In the genomic region with DNA sequence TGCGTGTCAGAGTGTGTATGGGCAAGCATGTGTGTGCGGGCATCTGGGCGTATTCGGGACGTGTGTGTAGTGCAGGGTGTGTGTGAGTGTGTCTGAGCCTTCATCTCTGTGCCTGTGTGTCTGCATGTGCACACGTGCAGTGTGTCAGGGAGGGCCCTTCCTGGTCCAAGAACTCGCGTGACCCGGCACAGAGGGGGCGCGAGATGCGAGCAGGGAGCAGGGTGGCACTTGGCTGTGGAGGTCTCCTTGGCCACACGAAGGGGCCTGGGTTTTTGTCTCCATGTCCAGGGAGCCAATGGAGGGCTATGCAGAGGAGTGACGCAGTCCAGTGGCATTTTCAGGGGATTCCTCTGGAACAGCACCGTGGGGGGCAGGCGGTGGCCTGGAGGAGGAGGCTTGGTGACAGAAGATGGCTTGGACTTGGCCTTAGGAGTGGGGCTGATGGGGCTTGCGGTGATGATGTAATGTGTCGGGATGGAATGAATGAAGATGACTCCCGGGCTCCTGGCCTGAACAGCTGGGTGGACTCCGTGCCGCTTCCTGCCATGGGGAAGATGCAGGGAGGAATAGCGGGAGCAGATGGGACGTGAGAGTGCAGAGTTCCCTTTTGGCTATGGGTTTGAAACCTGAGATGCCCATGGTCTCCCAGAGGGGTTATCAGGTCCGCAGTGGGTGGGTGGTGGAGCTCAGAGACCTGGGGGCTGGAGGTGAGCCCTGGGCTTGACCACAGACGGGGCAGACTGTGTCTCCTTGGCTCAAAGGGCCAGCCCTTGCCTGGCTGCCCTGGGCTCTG, we compare ENCODE assay signal across 23 cellular contexts.
DNase-seq lines count a peak whose midpoint lies in the region; ATAC-seq, FAIRE-seq and TF ChIP-seq lines count a peak whose summit lies in the region.
"Had no signal": no experiment of that assay in that cellular context is flagged by ENCODE, and none has a peak within 500 bp of the region (broad histone marks: within the 10 kb centered on the region; RNA-seq: fewer than 3 reads in every experiment).

No MANE protein-coding gene starts in this region.

- H3K27ac ChIP-seq in H1 (ENCODE audit: low read depth, low read length) (no peak overlapping the region), left lung (no peak overlapping the region)
- H3K27ac ChIP-seq: BLaER1 treated with 17β-estradiol and CSF1 and Interleukin-3, amounts not matched to agents 10 nM and 100 nM; brain microvascular endothelial cell; esophagus muscularis mucosa; gastroesophageal sphincter; HL-60; right lobe of liver; SJSA1; upper lobe of left lung had no signal

- H3K4me1 Mint-ChIP-seq in nephron progenitor cell, result peaks cover 30% of the 10 kb centered on the region
- H3K4me1 Mint-ChIP-seq: activated CD4-positive, alpha-beta T cell treated with anti-CD3 and anti-CD28 coated beads, Interleukin-2, amount 10 ng/mL, durations not matched to agents 7 days and 5 days had no signal

- TF ChIP-seq EP300 in H1 (IDR thresholded peaks at IDR 0.05; ENCODE audit: borderline replicate concordance in 1 of 2, low read depth in 2 of 2, low read length in 2 of 2), result no peak

- peak overlapping the region; percentile 61; the same call in 1 of the 2 replicates for H2BK15ac ChIP-seq in H1 (ENCODE audit: low read length)

- H2AK5ac ChIP-seq in H1 (ENCODE audit: low read depth, low read length), result peak overlapping the region; percentile 98

- peaks cover 1% of the 10 kb centered on the region; the same call in 1 of the 2 replicates for H3K23me2 ChIP-seq in H1 (ENCODE audit: low read depth, low read length)

- H3K9me3 ChIP-seq in H1 (ENCODE audit: insufficient read depth in 2 of 2, low read depth in 1 of 2, low read length in 1 of 2), result no peaks in the 10 kb centered on the region
- no peaks in the 10 kb centered on the region for H3K9me3 ChIP-seq in left lung
- H3K9me3 ChIP-seq: BLaER1 treated with 17β-estradiol and CSF1 and Interleukin-3, amounts not matched to agents 10 nM and 100 nM; Caco-2; esophagus muscularis mucosa; gastroesophageal sphincter; HAP-1; right lobe of liver; SJSA1; upper lobe of left lung had no signal

- 86% methylated on average over 25 of the region's 25 CpGs; no CpG with 5 or more reads in 1 of the 2 experiments for WGBS in H1 (ENCODE audit: extremely low coverage in 1 of 2, insufficient coverage in 1 of 2, insufficient read length in 1 of 2, insufficient replicate concordance in 2 of 2, low coverage in 1 of 2, low lambda C conversion rate in 2 of 2, missing lambda C conversion rate in 1 of 2), 2 experiments

- no peak for TF ChIP-seq RAD21 in H1 (IDR thresholded peaks at IDR 0.05 in 1 of 2, conservative IDR thresholded peaks at IDR 0.05 in 1 of 2; ENCODE audit: low read depth in 2 of 2, low read length in 2 of 2)

- H3K18ac ChIP-seq in H1 (ENCODE audit: extremely low read depth, low read length), result no peak overlapping the region; the same call in none of the 2 replicates

- no peaks in the 10 kb centered on the region for H3K9me3 Mint-ChIP-seq in nephron progenitor cell
- H3K9me3 Mint-ChIP-seq: activated CD4-positive, alpha-beta T cell treated with anti-CD3 and anti-CD28 coated beads, Interleukin-2, amount 10 ng/mL, durations not matched to agents 7 days and 5 days had no signal

- H4K5ac ChIP-seq in H1 (ENCODE audit: insufficient read length, low read depth, low read length), result no peak overlapping the region

- H3K4me2 ChIP-seq in H1 (ENCODE audit: insufficient read depth in 1 of 2, low read depth in 2 of 2, low read length in 2 of 2), result no peak overlapping the region
- H3K4me2 ChIP-seq: BLaER1 treated with 17β-estradiol and CSF1 and Interleukin-3, amounts not matched to agents 10 nM and 100 nM had no signal

- peaks cover 0 to 4% of the 10 kb centered on the region in 2 experiments for H4K20me1 ChIP-seq in H1 (replicated peaks in 1 of 2; ENCODE audit: control insufficient read depth in 1 of 2, insufficient read depth in 2 of 2, low read length in 2 of 2)
- H4K20me1 ChIP-seq: BLaER1 treated with 17β-estradiol and CSF1 and Interleukin-3, amounts not matched to agents 10 nM and 100 nM had no signal

- no peak overlapping the region for H3K56ac ChIP-seq in H1 (replicated peaks; ENCODE audit: insufficient read length, low read depth, low read length)

- H3K27ac Mint-ChIP-seq in nephron progenitor cell, result peak overlapping the region; percentile 16
- H3K27ac Mint-ChIP-seq: activated CD4-positive, alpha-beta T cell treated with anti-CD3 and anti-CD28 coated beads, Interleukin-2, amount 10 ng/mL, durations not matched to agents 7 days and 5 days had no signal

- H3K27me3 ChIP-seq in H1 (replicated peaks in 1 of 4; ENCODE audit: control insufficient read depth in 3 of 4, extremely low read depth in 1 of 4, insufficient read depth in 3 of 4, low read length in 3 of 4), result no peaks in the 10 kb centered on the region
- peaks cover 0 to 25% of the 10 kb centered on the region in 2 donors for H3K27me3 ChIP-seq in left lung
- H3K27me3 ChIP-seq: BLaER1 treated with 17β-estradiol and CSF1 and Interleukin-3, amounts not matched to agents 10 nM and 100 nM; brain microvascular endothelial cell; right lobe of liver had no signal

- intact Hi-C loops in left lung (cut with DNase I), result no loop called here

- peak overlapping the region; percentile 78 for H2BK5ac ChIP-seq in H1 (ENCODE audit: low read depth, low read length)

- no peak overlapping the region for H3K14ac ChIP-seq in H1 (ENCODE audit: insufficient read length)

- peak overlapping the region; percentile 35; the same call in 1 of the 2 replicates for H4K8ac ChIP-seq in H1 (ENCODE audit: extremely low read depth, insufficient read depth, low read length)

- POLR2A ChIA-PET in H1 (lab: Charles Lee; ENCODE audit: partially characterized antibody), result interaction anchor here (0.6 to 0.9 kb wide), 2 partner anchors 8 to 42 kb away, joined by 3 read pairs; no protein-coding TSS in a partner anchor

- no peak overlapping the region for H2BK120ac ChIP-seq in H1 (replicated peaks; ENCODE audit: low read depth, low read length)

- no peak overlapping the region for H3K4me3 Mint-ChIP-seq in nephron progenitor cell
- H3K4me3 Mint-ChIP-seq: activated CD4-positive, alpha-beta T cell treated with anti-CD3 and anti-CD28 coated beads, Interleukin-2, amount 10 ng/mL, durations not matched to agents 7 days and 5 days had no signal

- DNase-seq in EL, result peak; percentile 8
- peak; percentile 98 for DNase-seq in NCI-H2171 treated with DMSO at 0.1 percent for 48 hours (lab: John Stamatoyannopoulos, UW)
- no peak for DNase-seq in H1 (ENCODE audit: low read depth in 1 of 2, low spot score in 2 of 2)
- peak; percentile 36 for DNase-seq in nephron progenitor cell
- no peak for DNase-seq in superior temporal gyrus (ENCODE audit: extremely low spot score)
- no peak for DNase-seq in left lung
- no peak for DNase-seq in DMS153 treated with DMSO at 0.1 percent for 48 hours (lab: John Stamatoyannopoulos, UW; ENCODE audit: unreplicated experiment)
- DNase-seq: activated CD4-positive, alpha-beta T cell treated with anti-CD3 and anti-CD28 coated beads, Interleukin-2, amount 10 ng/mL, durations not matched to agents 7 days and 5 days; brain microvascular endothelial cell; Caco-2; effector memory CD4-positive, alpha-beta T cell; NCI-H1436 treated with DMSO at 0.1 percent for 48 hours; NK-92 treated with Interleukin-12 subunit alpha and Interleukin-12 subunit beta, amount 100 ng/mL, for 24 hours; right lobe of liver had no signal

- H4K91ac ChIP-seq in H1 (replicated peaks; ENCODE audit: insufficient read length, low read length), result peak overlapping the region; percentile 37

- no peaks in the 10 kb centered on the region for H3K79me2 ChIP-seq in H1 (ENCODE audit: control insufficient read depth in 1 of 2, insufficient read depth in 2 of 2, low read length in 2 of 2)

- no peaks in the 10 kb centered on the region for H3K36me3 Mint-ChIP-seq in nephron progenitor cell (ENCODE audit: low read depth)

- H3K79me1 ChIP-seq in H1 (ENCODE audit: low read depth, low read length), result 0 out of 2 replicates have a peak, but pooled peaks cover 3% of the 10 kb centered on the region

- no peak overlapping the region for H3K4ac ChIP-seq in H1 (replicated peaks; ENCODE audit: insufficient read length, low read depth, low read length)

- H2AFZ ChIP-seq in H1 (ENCODE audit: low read length), result no peak overlapping the region

- FAIRE-seq in H1 (lab: Jason Lieb, UNC), result no peak

- H3K4me1 ChIP-seq in H1 (replicated peaks in 1 of 4; ENCODE audit: control insufficient read depth in 3 of 4, insufficient read depth in 4 of 4, low read length in 3 of 4) (peaks cover 0 to 14% (median 10%) of the 10 kb centered on the region in 4 experiments; a peak in 6 of 7 replicates), left lung (no peaks in the 10 kb centered on the region)
- H3K4me1 ChIP-seq: BLaER1 treated with 17β-estradiol and CSF1 and Interleukin-3, amounts not matched to agents 10 nM and 100 nM; Caco-2; esophagus muscularis mucosa; gastroesophageal sphincter; HAP-1; right lobe of liver; SJSA1; upper lobe of left lung had no signal

- CTCF ChIA-PET in H1 (lab: Charles Lee; ENCODE audit: partially characterized antibody), result interaction anchor here (1.3 kb wide), 2 partner anchors 38 to 42 kb away, joined by 3 to 4 read pairs; no protein-coding TSS in a partner anchor

- no peaks in the 10 kb centered on the region for H3K36me3 ChIP-seq in H1 (ENCODE audit: control insufficient read depth in 2 of 4, insufficient read depth in 4 of 4, low read length in 3 of 4)
- H3K36me3 ChIP-seq in left lung, result no peaks in the 10 kb centered on the region
- H3K36me3 ChIP-seq: BLaER1 treated with 17β-estradiol and CSF1 and Interleukin-3, amounts not matched to agents 10 nM and 100 nM; brain microvascular endothelial cell; esophagus muscularis mucosa; gastroesophageal sphincter; HAP-1; right lobe of liver; SJSA1; upper lobe of left lung had no signal

- ATAC-seq in left lung (no peak), GM21717 (IDR thresholded peaks at IDR 0.05; ENCODE audit: unreplicated experiment) (no peak)
- ATAC-seq: gastroesophageal sphincter, Panc1 had no signal

- H3K4me3 ChIP-seq in H1 (ENCODE audit: extremely low read depth in 1 of 4, insufficient read depth in 2 of 4, low read depth in 3 of 4, low read length in 4 of 4) (no peak overlapping the region), left lung (no peak overlapping the region)
- H3K4me3 ChIP-seq: BLaER1 treated with 17β-estradiol and CSF1 and Interleukin-3, amounts not matched to agents 10 nM and 100 nM; esophagus muscularis mucosa; gastroesophageal sphincter; HAP-1; right lobe of liver; SJSA1; upper lobe of left lung had no signal

- no peak overlapping the region for H3K23ac ChIP-seq in H1 (ENCODE audit: insufficient read length)

- H3K27me3 Mint-ChIP-seq in nephron progenitor cell (ENCODE audit: low read depth, poor library complexity), result peaks cover 26% of the 10 kb centered on the region
- H3K27me3 Mint-ChIP-seq: activated CD4-positive, alpha-beta T cell treated with anti-CD3 and anti-CD28 coated beads, Interleukin-2, amount 10 ng/mL, durations not matched to agents 7 days and 5 days had no signal

- H2BK20ac ChIP-seq in H1 (ENCODE audit: low read length), result 0 out of 2 replicates have a peak overlapping the region, but pooled peaks have one; percentile 18

- no peak for TF ChIP-seq CTCF in H1 (IDR thresholded peaks at IDR 0.05; ENCODE audit: control extremely low read depth in 1 of 3, insufficient read depth in 1 of 3, low read depth in 1 of 3, low read length in 3 of 3)
- no peak for TF ChIP-seq CTCF in nephron progenitor cell (IDR thresholded peaks at IDR 0.05)
- no peak for TF ChIP-seq CTCF in left lung (IDR thresholded peaks at IDR 0.05)

- peak overlapping the region in 1 of 4 experiments; percentile 47; a peak in 1 of 7 replicates for H3K9ac ChIP-seq in H1 (replicated peaks in 1 of 4; ENCODE audit: extremely low read depth in 1 of 4, low read depth in 3 of 4, low read length in 3 of 4)
- H3K9ac ChIP-seq: BLaER1 treated with 17β-estradiol and CSF1 and Interleukin-3, amounts not matched to agents 10 nM and 100 nM had no signal

- H2BK12ac ChIP-seq in H1 (ENCODE audit: low read depth, low read length), result peak overlapping the region; percentile 87; the same call in 1 of the 2 replicates

- no peak for TF ChIP-seq POLR2A in H1 (IDR thresholded peaks at IDR 0.05; ENCODE audit: control extremely low read depth in 1 of 2, low read depth in 2 of 2, low read length in 2 of 2)

Comparison
In these comparisons a context has a peak if more than half of its experiments do, and no peak if none do; other contexts are left out.
1. DNase-seq: peak in EL (single experiment), NCI-H2171 treated with DMSO at 0.1 percent for 48 hours (single experiment) and nephron progenitor cell (single experiment); none in H1 (0 of 2), superior temporal gyrus (single experiment), left lung (0 of 2) and DMS153 treated with DMSO at 0.1 percent for 48 hours (single experiment).